8 cellular contexts compared by ENCODE assay signal in the genomic region with DNA sequence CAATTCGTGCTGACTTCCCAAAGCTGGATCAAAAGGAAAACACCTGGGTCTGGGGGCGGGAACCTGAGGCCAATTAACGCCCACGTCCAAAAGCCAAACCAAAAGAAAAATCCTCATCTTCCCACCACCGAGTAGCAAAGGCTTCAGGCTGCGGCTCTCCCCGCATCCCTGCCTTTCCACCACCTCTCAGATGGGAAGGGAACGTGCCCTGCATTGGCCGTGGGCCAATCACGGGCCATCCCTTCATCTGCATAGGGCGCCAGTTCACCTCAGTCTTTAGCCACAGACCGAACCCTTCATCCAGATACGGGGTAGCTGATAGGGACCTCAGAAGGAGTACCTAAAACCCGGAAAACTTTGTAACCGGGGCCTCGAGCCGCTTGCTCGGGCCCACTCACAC. TPM values are rescaled to one million over a fixed set of nuclear protein-coding genes. Genes with fewer than 3 reads are reported as not detected.
DNase-seq lines count a peak whose midpoint lies in the region; ATAC-seq, FAIRE-seq and TF ChIP-seq lines count a peak whose summit lies in the region.

No MANE protein-coding gene starts in this region.

- 3% methylated on average over 17 of the region's 18 CpGs for WGBS in K562 (ENCODE audit: insufficient coverage, low coverage, missing lambda C conversion rate)
- WGBS in testis, 2 donors: 1% methylated on average over 11 to 18 of the region's 18 CpGs

- in situ Hi-C loops in KBM-7 (cut with MboI; ENCODE audit: low pct_unique_long_range_greater_than_20kb, low sequenced_read_pairs): no loop called here
- in situ Hi-C loops in K562 (cut with MboI): no loop called here

- no peak for ATAC-seq in CD8-positive, alpha-beta T cell
- peak; percentile 59 for ATAC-seq in K562
- no peak for ATAC-seq in HG02870 (IDR thresholded peaks at IDR 0.05; ENCODE audit: unreplicated experiment)

- intact Hi-C loops in CD8-positive, alpha-beta T cell (cut with DNase I, micrococcal nuclease): loop anchor here (2.0 to 10.0 kb wide), 13 partner anchors 190 to 1510 kb away; a partner anchor contains a TSS
- intact Hi-C loops in K562 (cut with micrococcal nuclease): no loop called here
- intact Hi-C loops in testis (cut with DNase I; ENCODE audit: low total_unique reads): no loop called here

- H4K20me1 ChIP-seq in K562 (replicated peaks; ENCODE audit: control insufficient read depth, insufficient read depth, low read length): peaks cover 3% of the 10 kb centered on the region; the same call in 1 of the 2 replicates

- H3K79me2 ChIP-seq in K562 (ENCODE audit: control insufficient read depth, insufficient read depth, low read length): peaks cover 12% of the 10 kb centered on the region; the same call in 2 of the 3 replicates

- peak overlapping the region; percentile 99 for H3K27ac Mint-ChIP-seq in CD8-positive, alpha-beta T cell

- TF ChIP-seq CTCF in CD8-positive, alpha-beta T cell (IDR thresholded peaks at IDR 0.05): no peak
- TF ChIP-seq CTCF in K562 (IDR thresholded peaks at IDR 0.05 in 2 of 3, conservative IDR thresholded peaks at IDR 0.05 in 1 of 3; ENCODE audit: insufficient read depth in 2 of 3, low read depth in 1 of 3, low read length in 3 of 3) (no peak), kidney epithelial cell (IDR thresholded peaks at IDR 0.05; ENCODE audit: insufficient read depth, low read length, poor library complexity, severe bottlenecking) (no peak), testis (IDR thresholded peaks at IDR 0.05) (no peak)

- peak overlapping the region; percentile 100 for H3K4me3 Mint-ChIP-seq in CD8-positive, alpha-beta T cell

- H3K4me1 ChIP-seq in CD8-positive, alpha-beta T cell (ENCODE audit: insufficient read depth, low read length): peaks cover 16% of the 10 kb centered on the region
- H3K4me1 ChIP-seq in K562 (replicated peaks in 1 of 2; ENCODE audit: control insufficient read depth in 2 of 2, insufficient read depth in 2 of 2, low read length in 2 of 2): peaks cover 0 to 11% of the 10 kb centered on the region in 2 experiments; a peak in 2 of 5 replicates
- peaks cover 10% of the 10 kb centered on the region for H3K4me1 ChIP-seq in testis

- peak overlapping the region; percentile 69 for H3K27ac ChIP-seq in CD8-positive, alpha-beta T cell (ENCODE audit: low read depth, low read length)
- H3K27ac ChIP-seq in K562 (ENCODE audit: extremely low read depth, low read depth, low read length) (peak overlapping the region; percentile 32; the same call in 2 of the 3 replicates), testis (no peak overlapping the region)

- no peaks in the 10 kb centered on the region for H3K9me3 Mint-ChIP-seq in CD8-positive, alpha-beta T cell

- no peaks in the 10 kb centered on the region for H3K36me3 ChIP-seq in CD8-positive, alpha-beta T cell (ENCODE audit: insufficient read depth, low read length)
- H3K36me3 ChIP-seq in K562 (ENCODE audit: control insufficient read depth, insufficient read depth, low read length) (peaks cover 3% of the 10 kb centered on the region; the same call in 2 of the 3 replicates), kidney epithelial cell (ENCODE audit: control insufficient read depth, insufficient read depth, low read length) (no peaks in the 10 kb centered on the region), testis (ENCODE audit: low read depth, missing control alignments) (no peaks in the 10 kb centered on the region)

- POLR2A ChIA-PET in CD8-positive, alpha-beta T cell (lab: Charles Lee): interaction anchor here (0.5 to 1.4 kb wide), 6 partner anchors 30 to 1305 kb away, joined by 3 to 5 read pairs (median 4); a partner anchor contains a TSS
- POLR2A ChIA-PET in K562 (lab: Yijun Ruan, JAX): interaction anchor here (0.7 to 1.1 kb wide), 2 partner anchors 15 to 19 kb away, joined by 3 to 4 read pairs; no protein-coding TSS in a partner anchor

- no peaks in the 10 kb centered on the region for H3K9me3 ChIP-seq in CD8-positive, alpha-beta T cell (ENCODE audit: low read length)
- no peaks in the 10 kb centered on the region for H3K9me3 ChIP-seq in K562 (replicated peaks; ENCODE audit: control insufficient read depth, insufficient read depth, low read depth, low read length)
- H3K9me3 ChIP-seq in testis: no peaks in the 10 kb centered on the region

- BruUV-seq in K562 (replicated peaks; lab: Mats Ljungman, UMichigan): TSS peak; percentile 75

- no peak for DNase-seq in CD8-positive, alpha-beta T cell
- DNase-seq in KBM-7 (peak; percentile 18), K562 (ENCODE audit: extremely low read depth in 1 of 4, low spot score in 3 of 4) (peak; percentile 11 to 42 (median 36)), kidney epithelial cell (ENCODE audit: low read depth) (no peak), testis (peak; percentile 15), AML-193 (lab: John Stamatoyannopoulos, UW) (no peak), NCI-H187 treated with DMSO at 0.1 percent for 48 hours (lab: John Stamatoyannopoulos, UW) (no peak)

- no peak for TF ChIP-seq RAD21 in K562 (CRISPR knock-in tag; conservative IDR thresholded peaks at IDR 0.05 in 1 of 2, IDR thresholded peaks at IDR 0.05 in 1 of 2)

- peak overlapping the region; percentile 83 for H2AFZ ChIP-seq in K562 (ENCODE audit: low read depth, low read length)

- H3K27me3 Mint-ChIP-seq in CD8-positive, alpha-beta T cell (ENCODE audit: low read depth): peaks cover 14% of the 10 kb centered on the region

- CTCF ChIA-PET in CD8-positive, alpha-beta T cell (lab: Charles Lee): interaction anchor here (1.4 to 1.5 kb wide), 2 partner anchors 17 to 215 kb away, joined by 3 to 5 read pairs; no protein-coding TSS in a partner anchor
- CTCF ChIA-PET in K562 (lab: Yijun Ruan, JAX; ENCODE audit: low intra/inter-chr PET ratio): interaction anchor here (1.1 to 1.7 kb wide), 3 partner anchors 215 to 426 kb away, joined by 3 to 5 read pairs (median 4); a partner anchor contains a TSS

- H3K4me3 ChIP-seq in CD8-positive, alpha-beta T cell (ENCODE audit: low read depth, low read length): peak overlapping the region; percentile 97
- H3K4me3 ChIP-seq in K562 (peak overlapping the region; percentile 74), kidney epithelial cell (ENCODE audit: low read depth, low read length) (peak overlapping the region; percentile 87), testis (peak overlapping the region; percentile 73 to 90)

- H3K9ac ChIP-seq in K562 (ENCODE audit: insufficient read depth in 1 of 2, low read depth in 2 of 2, low read length in 2 of 2): peak overlapping the region; percentile 70 to 92

- H3K36me3 Mint-ChIP-seq in CD8-positive, alpha-beta T cell: peaks cover 20% of the 10 kb centered on the region

- TF ChIP-seq POLR2A in K562 (conservative IDR thresholded peaks at IDR 0.05) (no peak), testis (IDR thresholded peaks at IDR 0.05) (no peak)

- no peaks in the 10 kb centered on the region for H3K9me1 ChIP-seq in K562 (ENCODE audit: control insufficient read depth, insufficient read depth, low read length)

- peaks cover 47% of the 10 kb centered on the region for H3K4me1 Mint-ChIP-seq in CD8-positive, alpha-beta T cell (ENCODE audit: low read depth)

- peaks cover 3% of the 10 kb centered on the region for H3K27me3 ChIP-seq in CD8-positive, alpha-beta T cell (ENCODE audit: insufficient read depth, low read length)
- H3K27me3 ChIP-seq in K562 (ENCODE audit: control insufficient read depth in 2 of 2, insufficient read depth in 2 of 2, low read length in 2 of 2) (0 out of 5 replicates have a peak, but pooled peaks cover 2 to 3% of the 10 kb centered on the region in 2 experiments), kidney epithelial cell (ENCODE audit: control insufficient read depth, insufficient read depth, low read length) (no peaks in the 10 kb centered on the region), testis (no peaks in the 10 kb centered on the region)

- H3K4me2 ChIP-seq in K562 (ENCODE audit: insufficient read depth, low read length): peak overlapping the region; percentile 79

- TF ChIP-seq EP300 in K562 (IDR thresholded peaks at IDR 0.05; ENCODE audit: low read length): no peak

- no peak for FAIRE-seq in K562 (lab: Jason Lieb, UNC)

RNA-seq across cellular contexts. Expression of a gene that starts 0.6 kb away (rescaled TPM):
- total RNA-seq in CD8-positive, alpha-beta T cell: 10 to 100 TPM; 29.4 to 29.6 TPM
- total RNA-seq in K562 (2011; cell fraction: chromatin; rRNA removed; ENCODE audit: low replicate concordance): 16.6 and 64.6 TPM in 2 replicates
- 6.8 and 10.3 TPM in 2 replicates for total RNA-seq in K562 (2011; cell fraction: nucleolus; rRNA removed)
- 15.2 and 18.3 TPM in 2 replicates for total RNA-seq in K562 (2011; cell fraction: nucleoplasm; rRNA removed)
- total RNA-seq in K562 (2014; rRNA removed) (16.9 and 23.1 TPM in 2 replicates), K562 (2014; rRNA removed; fragmentation: Illumina TruSeq; extraction: Trizol) (26.4 and 30.3 TPM in 2 replicates), K562 (2015; rRNA removed; fragmentation: Illumina TruSeq; extraction: Trizol) (25.7 and 30.6 TPM in 2 replicates), K562 (2021) (14.0 and 14.8 TPM in 2 replicates), kidney epithelial cell (28.3 and 29.4 TPM in 2 replicates), testis (10 to 100 TPM; 26.9 to 30.6 TPM)
- polyA plus RNA-seq in K562 (2011; rRNA removed) (10.3 and 15.7 TPM in 2 replicates), K562 (2014; fragmentation: Illumina TruSeq; extraction: Trizol) (20.5 and 25.9 TPM in 2 replicates), K562 (2014; fragmentation: Nextera tagmentation; extraction: Ambion mirVana) (10 to 100 TPM; 19.6 to 26.6 TPM), K562 (2014; rRNA removed) (16.8 and 22.4 TPM in 2 replicates), testis (ENCODE audit: insufficient read depth, low read depth, low replicate concordance) (20.6 TPM)
- polyA plus RNA-seq in K562 (2011; cell fraction: cytosol; rRNA removed): 2.7 and 5.6 TPM in 2 replicates
- polyA plus RNA-seq in K562 (2011; cell fraction: nucleus; rRNA removed): 5.1 and 6.3 TPM in 2 replicates
- polyA plus RNA-seq in K562 (2012): 11.2 and 15.1 TPM in 2 replicates
- polyA minus RNA-seq in K562 (2011; rRNA and poly(A)+ RNA removed): 19.2 and 22.2 TPM in 2 replicates
- polyA minus RNA-seq in K562 (2011; cell fraction: cytosol; rRNA and poly(A)+ RNA removed): 3.5 and 6.4 TPM in 2 replicates
- 9.3 and 25.3 TPM in 2 replicates for polyA minus RNA-seq in K562 (2011; cell fraction: nucleus; rRNA and poly(A)+ RNA removed)

RNA-seq across cellular contexts. Expression of a gene that starts 58.6 kb away (rescaled TPM):
- not detected for total RNA-seq in CD8-positive, alpha-beta T cell
- 6.0 and 13.1 TPM in 2 replicates for total RNA-seq in K562 (2011; cell fraction: chromatin; rRNA removed; ENCODE audit: low replicate concordance)
- 3.0 and 3.8 TPM in 2 replicates for total RNA-seq in K562 (2011; cell fraction: nucleolus; rRNA removed)
- total RNA-seq in K562 (2011; cell fraction: nucleoplasm; rRNA removed): 6.7 and 10.2 TPM in 2 replicates
- total RNA-seq in K562 (2014; rRNA removed) (5.0 and 6.3 TPM in 2 replicates), K562 (2014; rRNA removed; fragmentation: Illumina TruSeq; extraction: Trizol) (6.1 and 8.4 TPM in 2 replicates), K562 (2015; rRNA removed; fragmentation: Illumina TruSeq; extraction: Trizol) (5.2 and 6.0 TPM in 2 replicates), K562 (2021) (8.2 and 10.1 TPM in 2 replicates), kidney epithelial cell (26.2 and 31.5 TPM in 2 replicates), testis (10 to 100 TPM; 31.2 to 55.2 TPM)
- polyA plus RNA-seq in K562 (2011; rRNA removed) (4.8 and 5.6 TPM in 2 replicates), K562 (2014; fragmentation: Illumina TruSeq; extraction: Trizol) (6.6 and 11.4 TPM in 2 replicates), K562 (2014; fragmentation: Nextera tagmentation; extraction: Ambion mirVana) (1 to 10 TPM; 1.3 to 1.8 TPM), K562 (2014; rRNA removed) (3.2 and 12.2 TPM in 2 replicates), testis (ENCODE audit: insufficient read depth, low read depth, low replicate concordance) (57.2 TPM)
- 1.3 and 3.4 TPM in 2 replicates for polyA plus RNA-seq in K562 (2011; cell fraction: cytosol; rRNA removed)
- polyA plus RNA-seq in K562 (2011; cell fraction: nucleus; rRNA removed): 5.5 and 8.9 TPM in 2 replicates
- polyA plus RNA-seq in K562 (2012): 5.3 and 7.1 TPM in 2 replicates
- 4.4 and 6.1 TPM in 2 replicates for polyA minus RNA-seq in K562 (2011; rRNA and poly(A)+ RNA removed)
- 2.9 and 3.3 TPM in 2 replicates for polyA minus RNA-seq in K562 (2011; cell fraction: cytosol; rRNA and poly(A)+ RNA removed)
- 1.9 and 4.3 TPM in 2 replicates for polyA minus RNA-seq in K562 (2011; cell fraction: nucleus; rRNA and poly(A)+ RNA removed)

Comparison
In these comparisons a context has a peak if more than half of its experiments do, and no peak if none do; other contexts are left out.
1. DNase-seq: peak in KBM-7 (single experiment), K562 (4 of 4) and testis (single experiment); none in CD8-positive, alpha-beta T cell (0 of 7), kidney epithelial cell (single experiment), AML-193 (0 of 2) and NCI-H187 treated with DMSO at 0.1 percent for 48 hours (single experiment).
2. H3K27ac ChIP-seq: peak in CD8-positive, alpha-beta T cell (single experiment) and K562 (single experiment); none in testis (0 of 2).
3. intact Hi-C loops: an anchor here in CD8-positive, alpha-beta T cell (2.0 to 10.0 kb wide); none called in K562 and testis.
4. Peak in every context shown above with its lines, with median percentiles within 50 percentile points of each other: H3K4me3 ChIP-seq.